Comparison of ENCODE assay signal across 17 cellular contexts in genomic region chr3:50275996-50276761, GRCh38. TPM values are rescaled to one million over a fixed set of nuclear protein-coding genes. Genes with fewer than 3 reads are reported as not detected.
DNase-seq lines count a peak whose midpoint lies in the region; ATAC-seq, FAIRE-seq and TF ChIP-seq lines count a peak whose summit lies in the region.
"Had no signal": no experiment of that assay in that cellular context is flagged by ENCODE, and none has a peak within 500 bp of the region (broad histone marks: within the 10 kb centered on the region; RNA-seq: fewer than 3 reads in every experiment).

No MANE protein-coding gene starts in this region.

- H3K4me3 Mint-ChIP-seq in activated CD8-positive, alpha-beta T cell treated with anti-CD3 and anti-CD28 coated beads, Interleukin-2, amount 10 ng/mL, durations not matched to agents 7 days and 5 days: no peak overlapping the region

- DNase-seq in HepG2 (ENCODE audit: low spot score) (no peak), right lobe of liver (no peak), iPS DF 6.9 (ENCODE audit: low read depth, low spot score) (no peak), SHP77 (lab: John Stamatoyannopoulos, UW) (no peak), Right ventricle myocardium inferior (ENCODE audit: missing footprints) (no peak), HEK293T (ENCODE audit: extremely low spot score) (no peak)
- peak; percentile 55 for DNase-seq in activated CD8-positive, alpha-beta T cell treated with anti-CD3 and anti-CD28 coated beads, Interleukin-2, amount 10 ng/mL, durations not matched to agents 7 days and 5 days
- DNase-seq: anterior cingulate cortex, gastrocnemius medialis, NCI-H1694 treated with DMSO at 0.1 percent for 48 hours, spleen had no signal

- 97% methylated on average over 74 of the region's 79 CpGs for WGBS in HepG2 (ENCODE audit: low lambda C conversion rate)
- 19% methylated on average over 16 of the region's 79 CpGs for WGBS in right lobe of liver (ENCODE audit: insufficient coverage, low coverage, low lambda C conversion rate, missing lambda C conversion rate)
- WGBS in iPS DF 6.9 (ENCODE audit: insufficient coverage, insufficient read length): no CpG with 5 or more reads among the region's 79 CpGs

- H3K4me1 Mint-ChIP-seq in activated CD8-positive, alpha-beta T cell treated with anti-CD3 and anti-CD28 coated beads, Interleukin-2, amount 10 ng/mL, durations not matched to agents 7 days and 5 days (ENCODE audit: low read depth): peaks cover 34% of the 10 kb centered on the region

- no peaks in the 10 kb centered on the region for H3K9me3 Mint-ChIP-seq in activated CD8-positive, alpha-beta T cell treated with anti-CD3 and anti-CD28 coated beads, Interleukin-2, amount 10 ng/mL, durations not matched to agents 7 days and 5 days (ENCODE audit: insufficient read depth)

- H3K4me1 ChIP-seq in HepG2 (ENCODE audit: insufficient read depth, low read length) (peaks cover 51% of the 10 kb centered on the region), right lobe of liver (peaks cover 0 to 29% (median 5%) of the 10 kb centered on the region in 4 donors), iPS DF 6.9 (ENCODE audit: control insufficient read depth, insufficient read depth, low read length) (peaks cover 9% of the 10 kb centered on the region)

- H3K27ac ChIP-seq in HepG2 (ENCODE audit: extremely low read length, insufficient read depth, low read length) (no peak overlapping the region), right lobe of liver (no peak overlapping the region), iPS DF 6.9 (ENCODE audit: low read length) (no peak overlapping the region), temporal lobe (ENCODE audit: low read depth, low read length) (peak overlapping the region; percentile 81)
- H3K27ac ChIP-seq: gastrocnemius medialis, neutrophil, spleen had no signal

- H3K36me3 ChIP-seq in HepG2 (replicated peaks in 1 of 2; ENCODE audit: control insufficient read depth in 1 of 2, insufficient read depth in 2 of 2, low read length in 2 of 2) (peaks cover 14 to 30% of the 10 kb centered on the region in 2 experiments), right lobe of liver (no peaks in the 10 kb centered on the region), iPS DF 6.9 (ENCODE audit: control insufficient read depth, insufficient read depth, low read length) (no peaks in the 10 kb centered on the region)
- H3K36me3 ChIP-seq: gastrocnemius medialis, neutrophil, spleen had no signal

- no peak overlapping the region for H3K4me2 ChIP-seq in HepG2 (ENCODE audit: low read depth, low read length)

- peaks cover 12% of the 10 kb centered on the region for H3K79me2 ChIP-seq in HepG2 (ENCODE audit: insufficient read depth, low read length)

- POLR2A ChIA-PET in HepG2 (lab: Yijun Ruan, JAX) (interaction anchor here (0.8 to 1.7 kb wide), 3 partner anchors 12 to 16 kb away, joined by 3 to 7 read pairs (median 4); partner anchors contain the start of gene IFRD2), HEK293T (lab: Yijun Ruan, JAX) (interaction anchor here (0.8 to 1.0 kb wide), 2 partner anchors 16 to 17 kb away, joined by 3 read pairs; no protein-coding TSS in a partner anchor)
- POLR2A ChIA-PET in activated CD8-positive, alpha-beta T cell treated with anti-CD3 and anti-CD28 coated beads, Interleukin-2, amount 10 ng/mL, durations not matched to agents 7 days and 5 days (lab: Charles Lee): no interaction called here

- H3K9ac ChIP-seq in HepG2 (ENCODE audit: insufficient read depth, low read depth, low read length): no peak overlapping the region

- ATAC-seq in HepG2 (no peak), right lobe of liver (no peak), Right ventricle myocardium inferior (no peak)
- no peak for ATAC-seq in activated CD8-positive, alpha-beta T cell treated with anti-CD3 and anti-CD28 coated beads, Interleukin-2, amount 10 ng/mL, durations not matched to agents 7 days and 5 days
- ATAC-seq: gastrocnemius medialis, K562, left lobe of liver, SK-N-SH treated with all-trans-retinoic acid at 6 μM for 48 hours had no signal

- no peak for TF ChIP-seq CTCF in HepG2 (CRISPR knock-in tag; IDR thresholded peaks at IDR 0.05)
- no peak for TF ChIP-seq CTCF in right lobe of liver (IDR thresholded peaks at IDR 0.05)

- TF ChIP-seq EP300 in HepG2 (IDR thresholded peaks at IDR 0.05; ENCODE audit: low read depth in 2 of 2, low read length in 2 of 2): no peak
- no peak for TF ChIP-seq EP300 in HepG2 (CRISPR knock-in tag; IDR thresholded peaks at IDR 0.05; ENCODE audit: borderline replicate concordance)

- no peak overlapping the region for H2AFZ ChIP-seq in HepG2 (ENCODE audit: low read length)

- H3K27ac Mint-ChIP-seq in activated CD8-positive, alpha-beta T cell treated with anti-CD3 and anti-CD28 coated beads, Interleukin-2, amount 10 ng/mL, durations not matched to agents 7 days and 5 days: no peak overlapping the region

- H3K4me3 ChIP-seq in HepG2 (replicated peaks in 1 of 3; ENCODE audit: insufficient read depth in 1 of 3, low read depth in 2 of 3, low read length in 3 of 3) (no peak overlapping the region), right lobe of liver (no peak overlapping the region), iPS DF 6.9 (ENCODE audit: low read length) (peak overlapping the region; percentile 50; the same call in 1 of the 2 replicates)
- H3K4me3 ChIP-seq: gastrocnemius medialis, K562 had no signal

- H4K20me1 ChIP-seq in HepG2 (ENCODE audit: insufficient read depth, low read length): no peaks in the 10 kb centered on the region; the same call in 1 of the 2 replicates

- H3K27me3 Mint-ChIP-seq in activated CD8-positive, alpha-beta T cell treated with anti-CD3 and anti-CD28 coated beads, Interleukin-2, amount 10 ng/mL, durations not matched to agents 7 days and 5 days (ENCODE audit: low read depth): peaks cover 43% of the 10 kb centered on the region

- intact Hi-C loops in HepG2 (cut with micrococcal nuclease; ENCODE audit: unreplicated experiment) (no loop called here), right lobe of liver (cut with DNase I) (loop anchor here (5.0 kb wide), 2 partner anchors 51 to 84 kb away; partner anchors contain the start of genes GNAT1 (in 1 of the 2) and TUSC2 (in 1 of the 2)), Right ventricle myocardium inferior (cut with DNase I) (loop anchor here (2.0 kb wide), 1 partner anchor 49 kb away; no protein-coding TSS in a partner anchor)

- TF ChIP-seq POLR2A in HepG2 (IDR thresholded peaks at IDR 0.05; ENCODE audit: insufficient read depth in 1 of 2, low read depth in 2 of 2, low read length in 2 of 2): no peak
- TF ChIP-seq POLR2A in right lobe of liver (IDR thresholded peaks at IDR 0.05): no peak

- CTCF ChIA-PET in HepG2 (lab: Yijun Ruan, JAX; ENCODE audit: low intra/inter-chr PET ratio, low total read pairs): interaction anchor here (6.4 kb wide), 1 partner anchor 49 kb away, joined by 63 read pairs; no protein-coding TSS in a partner anchor
- CTCF ChIA-PET in activated CD8-positive, alpha-beta T cell treated with anti-CD3 and anti-CD28 coated beads, Interleukin-2, amount 10 ng/mL, durations not matched to agents 7 days and 5 days (lab: Charles Lee): interaction anchor here (0.8 to 3.8 kb wide), 5 partner anchors 16 to 52 kb away, joined by 3 to 17 read pairs (median 3); partner anchors contain the start of gene TUSC2
- CTCF ChIA-PET in HEK293T (lab: Yijun Ruan, JAX): no interaction called here

- no peak for FAIRE-seq in HepG2 (lab: Jason Lieb, UNC)
- FAIRE-seq: G401.6, K562 had no signal

- in situ Hi-C loops in HepG2 (cut with HindIII; ENCODE audit: extremely low pct_ligation_motif_present, low pct_unique_long_range_greater_than_20kb): loop anchor here (10.0 kb wide), 1 partner anchor 81 kb away; the partner anchor contains the start of gene GNAT1

- TSS peak; percentile 30 for BruUV-seq in HepG2 (replicated peaks; lab: Mats Ljungman, UMichigan)

- H3K27me3 ChIP-seq in HepG2 (ENCODE audit: control insufficient read depth in 1 of 2, insufficient read depth in 2 of 2, low read length in 2 of 2) (no peaks in the 10 kb centered on the region), right lobe of liver (no peaks in the 10 kb centered on the region), iPS DF 6.9 (ENCODE audit: control insufficient read depth, insufficient read depth, low read length) (peaks cover 12% of the 10 kb centered on the region; the same call in 1 of the 2 replicates)
- H3K27me3 ChIP-seq: gastrocnemius medialis had no signal

- TF ChIP-seq RAD21 in HepG2 (CRISPR knock-in tag; IDR thresholded peaks at IDR 0.05): no peak

- H3K9me3 ChIP-seq in HepG2 (ENCODE audit: low read length) (no peaks in the 10 kb centered on the region), right lobe of liver (no peaks in the 10 kb centered on the region), iPS DF 6.9 (ENCODE audit: control insufficient read depth, insufficient read depth, low read length) (no peaks in the 10 kb centered on the region)
- H3K9me3 ChIP-seq: gastrocnemius medialis, neutrophil, spleen had no signal

- H3K36me3 Mint-ChIP-seq in activated CD8-positive, alpha-beta T cell treated with anti-CD3 and anti-CD28 coated beads, Interleukin-2, amount 10 ng/mL, durations not matched to agents 7 days and 5 days (ENCODE audit: low read depth): no peaks in the 10 kb centered on the region

RNA-seq across cellular contexts. Expression of gene LSMEM2, which starts 2.7 kb away (rescaled TPM):
- 0.07 TPM in 1 of 2 replicates, not detected in the other for total RNA-seq in HepG2 (2016; rRNA removed; fragmentation: Illumina TruSeq; extraction: Trizol)
- not detected in 2 replicates for total RNA-seq in HepG2 (2016; cell fraction: cytosol; rRNA removed; fragmentation: Illumina TruSeq; extraction: Trizol; ENCODE audit: low read depth)
- 0.06 TPM in 1 of 2 replicates, not detected in the other for total RNA-seq in HepG2 (2016; cell fraction: insoluble cytoplasmic fraction; rRNA removed; fragmentation: Illumina TruSeq; extraction: Trizol)
- not detected in 2 replicates for total RNA-seq in HepG2 (2016; cell fraction: membrane; rRNA removed; fragmentation: Illumina TruSeq; extraction: Trizol)
- 0.25 TPM in 1 of 2 replicates, not detected in the other for total RNA-seq in HepG2 (2016; cell fraction: nucleus; rRNA removed; fragmentation: Illumina TruSeq; extraction: Trizol)
- polyA plus RNA-seq in HepG2 (2011; rRNA removed): 0.41 and 0.44 TPM in 2 replicates
- polyA plus RNA-seq in HepG2 (2011; cell fraction: cytosol; rRNA removed): 0.08 and 0.15 TPM in 2 replicates
- 1.3 and 2.1 TPM in 2 replicates for polyA plus RNA-seq in HepG2 (2011; cell fraction: nucleus; rRNA removed)
- 0.17 and 0.37 TPM in 2 replicates for polyA plus RNA-seq in HepG2 (2012)
- not detected in 2 replicates for polyA plus RNA-seq in HepG2 (2016; cell fraction: cytosol; fragmentation: Illumina TruSeq; extraction: Trizol; ENCODE audit: low read depth)
- not detected in 2 replicates for polyA plus RNA-seq in HepG2 (2016; cell fraction: insoluble cytoplasmic fraction; fragmentation: Illumina TruSeq; extraction: Trizol; ENCODE audit: low read depth)
- not detected in 2 replicates for polyA plus RNA-seq in HepG2 (2016; cell fraction: membrane; fragmentation: Illumina TruSeq; extraction: Trizol; ENCODE audit: low read depth)
- 0.42 TPM in 1 of 2 replicates, not detected in the other for polyA plus RNA-seq in HepG2 (2016; cell fraction: nucleus; fragmentation: Illumina TruSeq; extraction: Trizol; ENCODE audit: insufficient read depth, low read depth)
- polyA minus RNA-seq in HepG2 (2011; rRNA and poly(A)+ RNA removed; ENCODE audit: low replicate concordance): 0.09 and 0.34 TPM in 2 replicates
- not detected in 2 replicates for polyA minus RNA-seq in HepG2 (2011; cell fraction: cytosol; rRNA and poly(A)+ RNA removed)
- 0.90 TPM in 1 of 2 replicates, not detected in the other for polyA minus RNA-seq in HepG2 (2011; cell fraction: nucleus; rRNA and poly(A)+ RNA removed)
- not detected for total RNA-seq in right lobe of liver
- total RNA-seq in activated CD8-positive, alpha-beta T cell treated with anti-CD3 and anti-CD28 coated beads, Interleukin-2, amount 10 ng/mL, durations not matched to agents 7 days and 5 days: not detected
- not detected for total RNA-seq in temporal lobe
- 29.8 TPM for total RNA-seq in Right ventricle myocardium inferior
- total RNA-seq: K562, left lobe of liver had no signal
- polyA plus RNA-seq: K562 had no signal

RNA-seq across cellular contexts. Expression of gene SEMA3B, which starts 7.2 kb away (rescaled TPM):
- total RNA-seq in HepG2 (2016; rRNA removed; fragmentation: Illumina TruSeq; extraction: Trizol) (25.6 and 93.2 TPM in 2 replicates), right lobe of liver (1 to 10 TPM; 1.7 to 4.5 (median 2.6) TPM), temporal lobe (3.2 TPM), Right ventricle myocardium inferior (19.8 TPM)
- 12.3 and 13.3 TPM in 2 replicates for total RNA-seq in HepG2 (2016; cell fraction: cytosol; rRNA removed; fragmentation: Illumina TruSeq; extraction: Trizol; ENCODE audit: low read depth)
- 23.5 and 94.1 TPM in 2 replicates for total RNA-seq in HepG2 (2016; cell fraction: insoluble cytoplasmic fraction; rRNA removed; fragmentation: Illumina TruSeq; extraction: Trizol)
- 18.0 and 19.0 TPM in 2 replicates for total RNA-seq in HepG2 (2016; cell fraction: membrane; rRNA removed; fragmentation: Illumina TruSeq; extraction: Trizol)
- total RNA-seq in HepG2 (2016; cell fraction: nucleus; rRNA removed; fragmentation: Illumina TruSeq; extraction: Trizol): 106 and 120 TPM in 2 replicates
- polyA plus RNA-seq in HepG2 (2011; rRNA removed): 158 and 173 TPM in 2 replicates
- polyA plus RNA-seq in HepG2 (2011; cell fraction: cytosol; rRNA removed): 99.8 and 199 TPM in 2 replicates
- polyA plus RNA-seq in HepG2 (2011; cell fraction: nucleus; rRNA removed): 824 and 1,487 TPM in 2 replicates
- 48.8 and 75.5 TPM in 2 replicates for polyA plus RNA-seq in HepG2 (2012)
- 10.5 and 10.8 TPM in 2 replicates for polyA plus RNA-seq in HepG2 (2016; cell fraction: cytosol; fragmentation: Illumina TruSeq; extraction: Trizol; ENCODE audit: low read depth)
- 26.4 and 37.1 TPM in 2 replicates for polyA plus RNA-seq in HepG2 (2016; cell fraction: insoluble cytoplasmic fraction; fragmentation: Illumina TruSeq; extraction: Trizol; ENCODE audit: low read depth)
- polyA plus RNA-seq in HepG2 (2016; cell fraction: membrane; fragmentation: Illumina TruSeq; extraction: Trizol; ENCODE audit: low read depth): 15.3 and 17.6 TPM in 2 replicates
- 390 and 409 TPM in 2 replicates for polyA plus RNA-seq in HepG2 (2016; cell fraction: nucleus; fragmentation: Illumina TruSeq; extraction: Trizol; ENCODE audit: insufficient read depth, low read depth)
- 84.6 and 160 TPM in 2 replicates for polyA minus RNA-seq in HepG2 (2011; rRNA and poly(A)+ RNA removed; ENCODE audit: low replicate concordance)
- polyA minus RNA-seq in HepG2 (2011; cell fraction: cytosol; rRNA and poly(A)+ RNA removed): 55.4 and 70.0 TPM in 2 replicates
- polyA minus RNA-seq in HepG2 (2011; cell fraction: nucleus; rRNA and poly(A)+ RNA removed): 81.1 and 108 TPM in 2 replicates
- under 1 TPM; 0.52 to 0.84 TPM for total RNA-seq in activated CD8-positive, alpha-beta T cell treated with anti-CD3 and anti-CD28 coated beads, Interleukin-2, amount 10 ng/mL, durations not matched to agents 7 days and 5 days

RNA-seq across cellular contexts. Expression of gene IFRD2, which starts 16.1 kb away (rescaled TPM):
- 81.4 and 96.1 TPM in 2 replicates for total RNA-seq in HepG2 (2016; rRNA removed; fragmentation: Illumina TruSeq; extraction: Trizol)
- 66.4 and 85.9 TPM in 2 replicates for total RNA-seq in HepG2 (2016; cell fraction: cytosol; rRNA removed; fragmentation: Illumina TruSeq; extraction: Trizol; ENCODE audit: low read depth)
- 79.0 and 101 TPM in 2 replicates for total RNA-seq in HepG2 (2016; cell fraction: insoluble cytoplasmic fraction; rRNA removed; fragmentation: Illumina TruSeq; extraction: Trizol)
- total RNA-seq in HepG2 (2016; cell fraction: membrane; rRNA removed; fragmentation: Illumina TruSeq; extraction: Trizol): 126 and 147 TPM in 2 replicates
- total RNA-seq in HepG2 (2016; cell fraction: nucleus; rRNA removed; fragmentation: Illumina TruSeq; extraction: Trizol): 83.9 and 92.3 TPM in 2 replicates
- polyA plus RNA-seq in HepG2 (2011; rRNA removed): 32.8 and 43.1 TPM in 2 replicates
- polyA plus RNA-seq in HepG2 (2011; cell fraction: cytosol; rRNA removed): 29.8 and 39.8 TPM in 2 replicates
- polyA plus RNA-seq in HepG2 (2011; cell fraction: nucleus; rRNA removed): 174 and 179 TPM in 2 replicates
- 38.5 and 48.9 TPM in 2 replicates for polyA plus RNA-seq in HepG2 (2012)
- 54.5 and 72.4 TPM in 2 replicates for polyA plus RNA-seq in HepG2 (2016; cell fraction: cytosol; fragmentation: Illumina TruSeq; extraction: Trizol; ENCODE audit: low read depth)
- 62.4 and 77.5 TPM in 2 replicates for polyA plus RNA-seq in HepG2 (2016; cell fraction: insoluble cytoplasmic fraction; fragmentation: Illumina TruSeq; extraction: Trizol; ENCODE audit: low read depth)
- 89.6 and 91.5 TPM in 2 replicates for polyA plus RNA-seq in HepG2 (2016; cell fraction: membrane; fragmentation: Illumina TruSeq; extraction: Trizol; ENCODE audit: low read depth)
- 124 and 130 TPM in 2 replicates for polyA plus RNA-seq in HepG2 (2016; cell fraction: nucleus; fragmentation: Illumina TruSeq; extraction: Trizol; ENCODE audit: insufficient read depth, low read depth)
- 61.7 and 107 TPM in 2 replicates for polyA minus RNA-seq in HepG2 (2011; rRNA and poly(A)+ RNA removed; ENCODE audit: low replicate concordance)
- 15.9 and 21.4 TPM in 2 replicates for polyA minus RNA-seq in HepG2 (2011; cell fraction: cytosol; rRNA and poly(A)+ RNA removed)
- polyA minus RNA-seq in HepG2 (2011; cell fraction: nucleus; rRNA and poly(A)+ RNA removed): 46.6 and 52.5 TPM in 2 replicates
- 10 to 100 TPM; 40.8 to 71.0 (median 56.3) TPM for total RNA-seq in right lobe of liver
- 10 to 100 TPM; 81.3 to 85.1 TPM for total RNA-seq in activated CD8-positive, alpha-beta T cell treated with anti-CD3 and anti-CD28 coated beads, Interleukin-2, amount 10 ng/mL, durations not matched to agents 7 days and 5 days
- total RNA-seq in temporal lobe: 10.8 TPM
- 69.4 TPM for total RNA-seq in Right ventricle myocardium inferior

RNA-seq across cellular contexts. Expression of gene HYAL3, which starts 23.0 kb away (rescaled TPM):
- total RNA-seq in HepG2 (2016; rRNA removed; fragmentation: Illumina TruSeq; extraction: Trizol): 5.5 and 5.9 TPM in 2 replicates
- total RNA-seq in HepG2 (2016; cell fraction: cytosol; rRNA removed; fragmentation: Illumina TruSeq; extraction: Trizol; ENCODE audit: low read depth): 3.1 and 4.0 TPM in 2 replicates
- total RNA-seq in HepG2 (2016; cell fraction: insoluble cytoplasmic fraction; rRNA removed; fragmentation: Illumina TruSeq; extraction: Trizol): 4.8 and 6.5 TPM in 2 replicates
- total RNA-seq in HepG2 (2016; cell fraction: membrane; rRNA removed; fragmentation: Illumina TruSeq; extraction: Trizol): 4.7 and 5.3 TPM in 2 replicates
- total RNA-seq in HepG2 (2016; cell fraction: nucleus; rRNA removed; fragmentation: Illumina TruSeq; extraction: Trizol): 4.6 and 5.5 TPM in 2 replicates
- 10.4 and 12.9 TPM in 2 replicates for polyA plus RNA-seq in HepG2 (2011; rRNA removed)
- polyA plus RNA-seq in HepG2 (2011; cell fraction: cytosol; rRNA removed): 10.7 and 17.4 TPM in 2 replicates
- 24.5 and 24.6 TPM in 2 replicates for polyA plus RNA-seq in HepG2 (2011; cell fraction: nucleus; rRNA removed)
- polyA plus RNA-seq in HepG2 (2012): 2.2 and 2.5 TPM in 2 replicates
- polyA plus RNA-seq in HepG2 (2016; cell fraction: cytosol; fragmentation: Illumina TruSeq; extraction: Trizol; ENCODE audit: low read depth): 2.8 and 4.1 TPM in 2 replicates
- 6.1 and 9.3 TPM in 2 replicates for polyA plus RNA-seq in HepG2 (2016; cell fraction: insoluble cytoplasmic fraction; fragmentation: Illumina TruSeq; extraction: Trizol; ENCODE audit: low read depth)
- 6.6 and 7.3 TPM in 2 replicates for polyA plus RNA-seq in HepG2 (2016; cell fraction: membrane; fragmentation: Illumina TruSeq; extraction: Trizol; ENCODE audit: low read depth)
- polyA plus RNA-seq in HepG2 (2016; cell fraction: nucleus; fragmentation: Illumina TruSeq; extraction: Trizol; ENCODE audit: insufficient read depth, low read depth): 9.7 and 11.4 TPM in 2 replicates
- polyA minus RNA-seq in HepG2 (2011; rRNA and poly(A)+ RNA removed; ENCODE audit: low replicate concordance): 24.0 and 60.6 TPM in 2 replicates
- polyA minus RNA-seq in HepG2 (2011; cell fraction: cytosol; rRNA and poly(A)+ RNA removed): 5.2 and 5.5 TPM in 2 replicates
- 5.8 and 7.0 TPM in 2 replicates for polyA minus RNA-seq in HepG2 (2011; cell fraction: nucleus; rRNA and poly(A)+ RNA removed)
- 1 to 10 TPM; 1.8 to 7.5 (median 3.1) TPM for total RNA-seq in right lobe of liver
- total RNA-seq in activated CD8-positive, alpha-beta T cell treated with anti-CD3 and anti-CD28 coated beads, Interleukin-2, amount 10 ng/mL, durations not matched to agents 7 days and 5 days: 10 to 100 TPM in 1 of 2 experiments, 1 to 10 TPM in 1; 9.7 to 12.7 TPM
- 4.9 TPM for total RNA-seq in temporal lobe
- total RNA-seq in Right ventricle myocardium inferior: 1.4 TPM

RNA-seq across cellular contexts. Expression of gene NAA80, which starts 23.0 kb away (rescaled TPM):
- 1.5 and 3.4 TPM in 2 replicates for total RNA-seq in HepG2 (2016; rRNA removed; fragmentation: Illumina TruSeq; extraction: Trizol)
- total RNA-seq in HepG2 (2016; cell fraction: cytosol; rRNA removed; fragmentation: Illumina TruSeq; extraction: Trizol; ENCODE audit: low read depth): 1.2 and 1.4 TPM in 2 replicates
- 1.9 and 4.5 TPM in 2 replicates for total RNA-seq in HepG2 (2016; cell fraction: insoluble cytoplasmic fraction; rRNA removed; fragmentation: Illumina TruSeq; extraction: Trizol)
- total RNA-seq in HepG2 (2016; cell fraction: membrane; rRNA removed; fragmentation: Illumina TruSeq; extraction: Trizol): 1.7 and 3.0 TPM in 2 replicates
- 6.5 and 6.8 TPM in 2 replicates for total RNA-seq in HepG2 (2016; cell fraction: nucleus; rRNA removed; fragmentation: Illumina TruSeq; extraction: Trizol)
- 8.7 and 13.1 TPM in 2 replicates for polyA plus RNA-seq in HepG2 (2011; rRNA removed)
- 3.4 and 5.0 TPM in 2 replicates for polyA plus RNA-seq in HepG2 (2011; cell fraction: cytosol; rRNA removed)
- 46.7 and 51.7 TPM in 2 replicates for polyA plus RNA-seq in HepG2 (2011; cell fraction: nucleus; rRNA removed)
- 5.2 and 6.1 TPM in 2 replicates for polyA plus RNA-seq in HepG2 (2012)
- 2.4 and 3.7 TPM in 2 replicates for polyA plus RNA-seq in HepG2 (2016; cell fraction: cytosol; fragmentation: Illumina TruSeq; extraction: Trizol; ENCODE audit: low read depth)
- polyA plus RNA-seq in HepG2 (2016; cell fraction: insoluble cytoplasmic fraction; fragmentation: Illumina TruSeq; extraction: Trizol; ENCODE audit: low read depth): 4.3 and 5.4 TPM in 2 replicates
- polyA plus RNA-seq in HepG2 (2016; cell fraction: membrane; fragmentation: Illumina TruSeq; extraction: Trizol; ENCODE audit: low read depth): 5.1 and 5.3 TPM in 2 replicates
- 23.1 and 24.6 TPM in 2 replicates for polyA plus RNA-seq in HepG2 (2016; cell fraction: nucleus; fragmentation: Illumina TruSeq; extraction: Trizol; ENCODE audit: insufficient read depth, low read depth)
- polyA minus RNA-seq in HepG2 (2011; rRNA and poly(A)+ RNA removed; ENCODE audit: low replicate concordance): 20.9 and 56.7 TPM in 2 replicates
- 2.0 and 2.9 TPM in 2 replicates for polyA minus RNA-seq in HepG2 (2011; cell fraction: cytosol; rRNA and poly(A)+ RNA removed)
- 15.7 and 16.0 TPM in 2 replicates for polyA minus RNA-seq in HepG2 (2011; cell fraction: nucleus; rRNA and poly(A)+ RNA removed)
- 1 to 10 TPM; 2.5 to 6.2 (median 3.5) TPM for total RNA-seq in right lobe of liver
- total RNA-seq in activated CD8-positive, alpha-beta T cell treated with anti-CD3 and anti-CD28 coated beads, Interleukin-2, amount 10 ng/mL, durations not matched to agents 7 days and 5 days: 10 to 100 TPM; 26.8 to 28.5 TPM
- total RNA-seq in temporal lobe: 1.5 TPM
- total RNA-seq in Right ventricle myocardium inferior: 5.8 TPM

Comparison
In these comparisons a context has a peak if more than half of its experiments do, and no peak if none do; other contexts are left out.
1. RNA of gene LSMEM2, which starts 2.7 kb away (total RNA-seq): 29.8 TPM in Right ventricle myocardium inferior (single experiment); 0.06 to 0.25 TPM in HepG2, not detected in activated CD8-positive, alpha-beta T cell treated with anti-CD3 and anti-CD28 coated beads, Interleukin-2, amount 10 ng/mL, durations not matched to agents 7 days and 5 days, not detected in right lobe of liver and not detected in temporal lobe (single experiment); every median in the first group is over 10 times any median in the second.